Comparison of ENCODE assay signal across 10 cellular contexts in the genomic region with DNA sequence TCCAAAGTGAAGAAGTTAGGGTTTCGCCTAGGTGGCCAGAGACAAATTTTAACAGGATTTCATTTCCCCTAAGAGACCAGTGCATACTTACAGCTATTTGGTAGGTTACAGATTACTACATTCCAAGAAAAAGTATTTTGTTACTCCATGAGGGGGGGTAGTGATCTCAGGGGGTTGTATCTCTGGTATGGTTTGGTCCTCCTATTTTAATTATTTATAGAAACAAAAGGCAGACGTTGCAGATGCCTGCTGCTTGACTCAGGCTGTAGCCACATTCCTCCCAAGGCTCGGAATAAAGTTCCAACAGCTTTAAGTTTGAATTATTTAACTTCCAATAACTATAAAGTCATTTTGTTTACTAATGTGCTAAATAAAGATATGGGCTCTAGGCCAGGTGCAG. TPM values are rescaled to one million over a fixed set of nuclear protein-coding genes. Genes with fewer than 3 reads are reported as not detected.
DNase-seq lines count a peak whose midpoint lies in the region; ATAC-seq and TF ChIP-seq lines count a peak whose summit lies in the region.
"Had no signal": no experiment of that assay in that cellular context is flagged by ENCODE, and none has a peak within 500 bp of the region (broad histone marks: within the 10 kb centered on the region; RNA-seq: fewer than 3 reads in every experiment).

No MANE protein-coding gene starts in this region.

- H2BK15ac ChIP-seq in mesenchymal stem cell (ENCODE audit: low read depth, poor library complexity, severe bottlenecking) = no peak overlapping the region

- H3K36me3 ChIP-seq in mesenchymal stem cell (ENCODE audit: control insufficient read depth in 1 of 2, insufficient read depth in 2 of 2, low read depth in 1 of 2, low read length in 2 of 2) (peaks cover 0 to 4% of the 10 kb centered on the region in 2 experiments), thyroid gland (no peaks in the 10 kb centered on the region), spleen (peaks cover 0 to 5% (median 0%) of the 10 kb centered on the region in 6 donors)

- no peak overlapping the region for H3K23ac ChIP-seq in mesenchymal stem cell (ENCODE audit: low read length in 2 of 2)

- H3K9me3 ChIP-seq in mesenchymal stem cell (ENCODE audit: control insufficient read depth, low read length) (no peaks in the 10 kb centered on the region), thyroid gland (no peaks in the 10 kb centered on the region), spleen (no peaks in the 10 kb centered on the region)

- in situ Hi-C loops in astrocyte of the cerebellum (cut with HindIII; ENCODE audit: low sequenced_read_pairs) = no loop called here

- H4K8ac ChIP-seq in mesenchymal stem cell (ENCODE audit: low read length) = no peak overlapping the region

- H3K18ac ChIP-seq in mesenchymal stem cell (ENCODE audit: low read depth in 1 of 2, low read length in 2 of 2) = no peak overlapping the region

- H3K4me2 ChIP-seq in mesenchymal stem cell (ENCODE audit: low read length, poor library complexity, severe bottlenecking) = peak overlapping the region; percentile 36

- H3K27ac ChIP-seq in mesenchymal stem cell (ENCODE audit: low read length, poor library complexity, severe bottlenecking) (peak overlapping the region; percentile 89), thyroid gland (no peak overlapping the region), spleen (no peak overlapping the region)

- no peak overlapping the region for H2AFZ ChIP-seq in mesenchymal stem cell (ENCODE audit: low read depth, low read length)

- no peak overlapping the region for H2AK5ac ChIP-seq in mesenchymal stem cell (ENCODE audit: low read length, severe bottlenecking)

- no peak overlapping the region for H2BK120ac ChIP-seq in mesenchymal stem cell (ENCODE audit: low read depth, low read length)

- H3K14ac ChIP-seq in mesenchymal stem cell (ENCODE audit: low read length in 2 of 2) = no peak overlapping the region

- ATAC-seq in GM21360 (IDR thresholded peaks at IDR 0.05; ENCODE audit: unreplicated experiment) = no peak

- TF ChIP-seq CTCF in astrocyte of the cerebellum (IDR thresholded peaks at IDR 0.05; ENCODE audit: low read depth, low read length, missing control alignments) (no peak), thyroid gland (IDR thresholded peaks at IDR 0.05) (no peak), spleen (IDR thresholded peaks at IDR 0.05 in 8 of 11, conservative IDR thresholded peaks at IDR 0.05 in 3 of 11) (no peak)

- 0% methylated on average over 1 of the region's 3 CpGs for WGBS in mesenchymal stem cell
- WGBS in thyroid gland, 2 donors = 81 to 87% methylated on average over 3 of the region's 3 CpGs
- WGBS in spleen, 5 donors = 85 to 86% (median 86%) methylated on average over 3 of the region's 3 CpGs

- H3K27me3 ChIP-seq in mesenchymal stem cell (ENCODE audit: control insufficient read depth in 1 of 2, insufficient read depth in 1 of 2, low read length in 2 of 2) (no peaks in the 10 kb centered on the region), thyroid gland (no peaks in the 10 kb centered on the region), spleen (replicated peaks in 1 of 7) (peaks cover 0 to 7% (median 0%) of the 10 kb centered on the region in 7 donors)

- no peak overlapping the region for H4K91ac ChIP-seq in mesenchymal stem cell (ENCODE audit: low read length)

- H3K4ac ChIP-seq in mesenchymal stem cell (ENCODE audit: low read depth in 1 of 2, low read length in 2 of 2) = no peak overlapping the region

- intact Hi-C loops in thyroid gland (cut with DNase I) (no loop called here), spleen (cut with DNase I; ENCODE audit: low total_unique reads) (no loop called here)

- no peaks in the 10 kb centered on the region for H3K79me1 ChIP-seq in mesenchymal stem cell (replicated peaks; ENCODE audit: low read length, poor library complexity, severe bottlenecking)

- peak overlapping the region; percentile 44 for H2BK5ac ChIP-seq in mesenchymal stem cell (ENCODE audit: low read depth, low read length, poor library complexity, severe bottlenecking)

- H2BK12ac ChIP-seq in mesenchymal stem cell (ENCODE audit: low read length in 2 of 2) = no peak overlapping the region

- H3K9ac ChIP-seq in mesenchymal stem cell (ENCODE audit: low read length) = peak overlapping the region; percentile 78

- TF ChIP-seq POLR2A in thyroid gland (IDR thresholded peaks at IDR 0.05) = no peak
- TF ChIP-seq POLR2A in spleen (IDR thresholded peaks at IDR 0.05) = no peak

- DNase-seq in AG20443 (ENCODE audit: low spot score) = peak; percentile 90
- peak; percentile 55 for DNase-seq in HT1080 (ENCODE audit: low read depth)
- DNase-seq in astrocyte of the cerebellum (ENCODE audit: low read depth) = peak; percentile 37
- peak; percentile 68 for DNase-seq in mesenchymal stem cell
- DNase-seq in thyroid gland = no peak
- DNase-seq in OCI-M2 (lab: John Stamatoyannopoulos, UW; ENCODE audit: unreplicated experiment) = no peak
- no peak for DNase-seq in spleen
- DNase-seq: NCI-H2081; stimulated activated CD4-positive, alpha-beta T cell treated with anti-CD3 and anti-CD28 coated beads, Interleukin-2, amount 100 ng/mL, for 24 hours had no signal

- H3K4me1 ChIP-seq in mesenchymal stem cell (ENCODE audit: control insufficient read depth, insufficient read depth, low read depth, low read length) (peaks cover 13% of the 10 kb centered on the region), thyroid gland (peaks cover 0 to 7% of the 10 kb centered on the region in 2 donors), spleen (peaks cover 0 to 42% (median 26%) of the 10 kb centered on the region in 6 donors)

- H3K4me3 ChIP-seq in astrocyte of the cerebellum (ENCODE audit: low read depth, low read length) (no peak overlapping the region), mesenchymal stem cell (ENCODE audit: insufficient read depth in 1 of 2, low read depth in 1 of 2, low read length in 2 of 2) (peak overlapping the region in 1 of 2 experiments; percentile 89), thyroid gland (replicated peaks in 1 of 3) (no peak overlapping the region), spleen (no peak overlapping the region)

RNA-seq across cellular contexts. Expression of a gene that starts 1.3 kb away (rescaled TPM):
- total RNA-seq in HT1080 (2014; rRNA removed; shearing (Covaris generic)) = 13.3 and 16.5 TPM in 2 replicates
- 8.1 and 8.7 TPM in 2 replicates for polyA plus RNA-seq in HT1080 (2015; cell fraction: cytosol; rRNA removed)
- 12.9 and 14.2 TPM in 2 replicates for polyA plus RNA-seq in HT1080 (2015; cell fraction: nucleus; rRNA removed)
- polyA plus RNA-seq in mesenchymal stem cell (2013, experiment 1 of 2) = 11.1 TPM
- 9.7 TPM for polyA plus RNA-seq in mesenchymal stem cell (2013, experiment 2 of 2)
- total RNA-seq in thyroid gland (1 to 10 TPM; 3.3 to 5.6 (median 3.8) TPM), spleen (10 to 100 TPM; 11.2 to 21.4 (median 12.7) TPM)
- polyA plus RNA-seq in spleen = 1 to 10 TPM; 3.3 to 5.8 (median 5.4) TPM

RNA-seq across cellular contexts. Expression of a gene that starts 51.4 kb away (rescaled TPM):
- total RNA-seq in HT1080 (2014; rRNA removed; shearing (Covaris generic)) = 240 and 369 TPM in 2 replicates
- 205 and 209 TPM in 2 replicates for polyA plus RNA-seq in HT1080 (2015; cell fraction: cytosol; rRNA removed)
- polyA plus RNA-seq in HT1080 (2015; cell fraction: nucleus; rRNA removed) = 733 and 744 TPM in 2 replicates
- polyA plus RNA-seq in mesenchymal stem cell (2013, experiment 1 of 2) = 111 TPM
- 103 TPM for polyA plus RNA-seq in mesenchymal stem cell (2013, experiment 2 of 2)
- total RNA-seq in thyroid gland (10 to 100 TPM; 25.5 to 53.5 (median 40.7) TPM), spleen (100 to 1,000 TPM in 1 of 7 donors, 10 to 100 TPM in 6; 48.3 to 112 (median 56.5) TPM)
- polyA plus RNA-seq in spleen = 10 to 100 TPM; 21.2 to 28.3 (median 23.5) TPM

RNA-seq across cellular contexts. Expression of a gene that starts 51.8 kb away (rescaled TPM):
- total RNA-seq in HT1080 (2014; rRNA removed; shearing (Covaris generic)) = 13.5 and 18.3 TPM in 2 replicates
- polyA plus RNA-seq in HT1080 (2015; cell fraction: cytosol; rRNA removed) = 24.5 and 34.7 TPM in 2 replicates
- 57.8 and 58.7 TPM in 2 replicates for polyA plus RNA-seq in HT1080 (2015; cell fraction: nucleus; rRNA removed)
- polyA plus RNA-seq in mesenchymal stem cell (2013, experiment 1 of 2) = 20.1 TPM
- 18.2 TPM for polyA plus RNA-seq in mesenchymal stem cell (2013, experiment 2 of 2)
- total RNA-seq in thyroid gland (100 to 1,000 TPM in 1 of 4 donors, 10 to 100 TPM in 3; 43.8 to 111 (median 51.0) TPM), spleen (10 to 100 TPM; 17.3 to 44.0 (median 24.5) TPM)
- 10 to 100 TPM; 15.3 to 17.7 (median 16.0) TPM for polyA plus RNA-seq in spleen

Comparison
In these comparisons a context has a peak if more than half of its experiments do, and no peak if none do; other contexts are left out.
1. DNase-seq: peak in AG20443 (single experiment), HT1080 (single experiment), astrocyte of the cerebellum (single experiment) and mesenchymal stem cell (single experiment); none in thyroid gland (0 of 2), OCI-M2 (single experiment) and spleen (single experiment).